In the genomic region with DNA sequence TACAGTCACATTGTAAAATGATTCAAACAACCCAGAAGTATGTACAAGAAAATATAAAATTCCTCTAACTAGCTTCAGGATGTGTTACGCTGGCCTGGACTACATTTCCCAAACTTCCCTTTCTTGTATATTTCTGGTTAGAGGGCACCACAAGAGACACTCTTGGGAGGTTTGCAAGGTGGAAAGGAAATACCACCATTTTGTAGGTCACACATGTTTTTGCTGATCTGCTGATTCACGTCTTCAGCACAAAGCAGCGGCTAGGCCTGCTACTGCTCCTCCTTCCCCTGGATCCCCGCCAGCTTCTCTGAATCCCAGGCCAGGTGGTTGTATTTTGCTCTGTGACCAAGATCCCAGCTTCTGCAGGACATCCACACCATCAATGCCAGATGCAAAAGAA, we compare ENCODE assay signal across 9 cellular contexts.
DNase-seq lines count a peak whose midpoint lies in the region; ATAC-seq and TF ChIP-seq lines count a peak whose summit lies in the region.
"Had no signal": no experiment of that assay in that cellular context is flagged by ENCODE, and none has a peak within 500 bp of the region (broad histone marks: within the 10 kb centered on the region; RNA-seq: fewer than 3 reads in every experiment).

No MANE protein-coding gene starts in this region.

- CTCF ChIA-PET in WTC11 (lab: Charles Lee) = interaction anchor here (1.0 to 1.8 kb wide), 3 partner anchors 32 to 249 kb away, joined by 3 to 4 read pairs (median 4); no protein-coding TSS in a partner anchor

- peaks cover 0 to 3% (median 0%) of the 10 kb centered on the region in 4 donors for H3K4me1 ChIP-seq in right lobe of liver
- peaks cover 0 to 27% (median 15%) of the 10 kb centered on the region in 6 donors for H3K4me1 ChIP-seq in spleen
- H3K4me1 ChIP-seq in lower lobe of right lung = peaks cover 12% of the 10 kb centered on the region

- peaks cover 42% of the 10 kb centered on the region for H3K36me3 Mint-ChIP-seq in WTC11

- TF ChIP-seq CTCF in WTC11 (IDR thresholded peaks at IDR 0.05) (no peak), right lobe of liver (IDR thresholded peaks at IDR 0.05) (no peak), spleen (IDR thresholded peaks at IDR 0.05 in 8 of 11, conservative IDR thresholded peaks at IDR 0.05 in 3 of 11) (no peak), lower lobe of right lung (IDR thresholded peaks at IDR 0.05) (no peak)

- no peak overlapping the region for H3K27ac ChIP-seq in right lobe of liver
- peak overlapping the region in 1 of 8 donors; percentile 27 for H3K27ac ChIP-seq in spleen
- H3K27ac ChIP-seq in lower lobe of right lung = no peak overlapping the region

- ATAC-seq in WTC11 = no peak
- ATAC-seq in right lobe of liver = peak in 3 of 4 donors; percentile 15 to 44 (median 26)
- ATAC-seq in GM18517 (IDR thresholded peaks at IDR 0.05; ENCODE audit: unreplicated experiment) = no peak
- ATAC-seq in lower lobe of right lung = no peak

- intact Hi-C loops in right lobe of liver (cut with DNase I) = no loop called here
- intact Hi-C loops in spleen (cut with DNase I; ENCODE audit: low total_unique reads) = no loop called here
- intact Hi-C loops in lower lobe of right lung (cut with DNase I) = no loop called here

- peaks cover 49% of the 10 kb centered on the region for H3K4me1 Mint-ChIP-seq in WTC11

- H3K9me3 ChIP-seq in right lobe of liver (no peaks in the 10 kb centered on the region), spleen (peaks cover 0 to 8% (median 0%) of the 10 kb centered on the region in 8 donors), lower lobe of right lung (no peaks in the 10 kb centered on the region)

- H3K4me3 ChIP-seq in right lobe of liver = no peak overlapping the region
- H3K4me3 ChIP-seq in spleen = no peak overlapping the region
- no peak overlapping the region for H3K4me3 ChIP-seq in lower lobe of right lung

- H3K36me3 ChIP-seq in right lobe of liver (no peaks in the 10 kb centered on the region), spleen (peaks cover 0 to 18% (median 3%) of the 10 kb centered on the region in 6 donors), lower lobe of right lung (peaks cover 14% of the 10 kb centered on the region)

- 60% methylated on average over 4 of the region's 4 CpGs for WGBS in right lobe of liver (ENCODE audit: insufficient coverage, low coverage, low lambda C conversion rate, missing lambda C conversion rate)
- 51 to 67% (median 59%) methylated on average over 4 of the region's 4 CpGs for WGBS in spleen, 5 donors

- H3K4me3 Mint-ChIP-seq in WTC11 = no peak overlapping the region

- TF ChIP-seq POLR2A in right lobe of liver (IDR thresholded peaks at IDR 0.05) (no peak), spleen (IDR thresholded peaks at IDR 0.05) (no peak)

- H3K9me3 Mint-ChIP-seq in WTC11 = peaks cover 26% of the 10 kb centered on the region

- peak; percentile 41 for DNase-seq in COR-L47 (lab: John Stamatoyannopoulos, UW)
- DNase-seq in NAMALWA (ENCODE audit: low spot score) = peak; percentile 67
- DNase-seq in WTC11 (ENCODE audit: low spot score) = no peak
- peak in 1 of 3 donors; percentile 64 for DNase-seq in right lobe of liver
- no peak for DNase-seq in spleen
- no peak for DNase-seq in HuH-7 (ENCODE audit: low spot score)
- no peak for DNase-seq in lower lobe of right lung
- DNase-seq: activated CD4-positive, alpha-beta T cell treated with anti-CD3 and anti-CD28 coated beads for 48 hours had no signal

- H3K27me3 ChIP-seq in right lobe of liver (no peaks in the 10 kb centered on the region), spleen (replicated peaks in 1 of 7) (no peaks in the 10 kb centered on the region), lower lobe of right lung (ENCODE audit: low read depth) (no peaks in the 10 kb centered on the region)

- POLR2A ChIA-PET in WTC11 (lab: Charles Lee) = no interaction called here

- no peaks in the 10 kb centered on the region for H3K27me3 Mint-ChIP-seq in WTC11 (ENCODE audit: low read depth)

- 0 out of 2 replicates have a peak overlapping the region, but pooled peaks have one; percentile 43 for H3K27ac Mint-ChIP-seq in WTC11

TF ChIP-seq in WTC11, 78 proteins besides CTCF, POLR2A, EP300 and RAD21:
- TF ChIP-seq, protein P1, sequence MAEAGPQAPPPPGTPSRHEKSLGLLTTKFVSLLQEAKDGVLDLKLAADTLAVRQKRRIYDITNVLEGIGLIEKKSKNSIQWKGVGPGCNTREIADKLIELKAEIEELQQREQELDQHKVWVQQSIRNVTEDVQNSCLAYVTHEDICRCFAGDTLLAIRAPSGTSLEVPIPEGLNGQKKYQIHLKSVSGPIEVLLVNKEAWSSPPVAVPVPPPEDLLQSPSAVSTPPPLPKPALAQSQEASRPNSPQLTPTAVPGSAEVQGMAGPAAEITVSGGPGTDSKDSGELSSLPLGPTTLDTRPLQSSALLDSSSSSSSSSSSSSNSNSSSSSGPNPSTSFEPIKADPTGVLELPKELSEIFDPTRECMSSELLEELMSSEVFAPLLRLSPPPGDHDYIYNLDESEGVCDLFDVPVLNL (CRISPR knock-in tag; IDR thresholded peaks at IDR 0.05; ENCODE audit: borderline replicate concordance, low read depth) = no peak
- TF ChIP-seq CBFB (CRISPR knock-in tag; IDR thresholded peaks at IDR 0.05; ENCODE audit: low read depth) = no peak
- no peak for TF ChIP-seq ESRRA (CRISPR knock-in tag; IDR thresholded peaks at IDR 0.05; ENCODE audit: borderline replicate concordance)
- no peak for TF ChIP-seq ZNF396 (CRISPR knock-in tag; IDR thresholded peaks at IDR 0.05; ENCODE audit: borderline replicate concordance)
- no peak for TF ChIP-seq ZNF317 (CRISPR knock-in tag; IDR thresholded peaks at IDR 0.05; ENCODE audit: borderline replicate concordance, low read depth)
- TF ChIP-seq OVOL2 (CRISPR knock-in tag; IDR thresholded peaks at IDR 0.05; ENCODE audit: borderline replicate concordance) = no peak
- no peak for TF ChIP-seq SOX15 (CRISPR knock-in tag; IDR thresholded peaks at IDR 0.05)
- TF ChIP-seq CREB1 (CRISPR knock-in tag; IDR thresholded peaks at IDR 0.05) = no peak
- no peak for TF ChIP-seq JUN (CRISPR knock-in tag; IDR thresholded peaks at IDR 0.05)
- no peak for TF ChIP-seq NFE2L1 (CRISPR knock-in tag; IDR thresholded peaks at IDR 0.05)
- TF ChIP-seq, protein P2, sequence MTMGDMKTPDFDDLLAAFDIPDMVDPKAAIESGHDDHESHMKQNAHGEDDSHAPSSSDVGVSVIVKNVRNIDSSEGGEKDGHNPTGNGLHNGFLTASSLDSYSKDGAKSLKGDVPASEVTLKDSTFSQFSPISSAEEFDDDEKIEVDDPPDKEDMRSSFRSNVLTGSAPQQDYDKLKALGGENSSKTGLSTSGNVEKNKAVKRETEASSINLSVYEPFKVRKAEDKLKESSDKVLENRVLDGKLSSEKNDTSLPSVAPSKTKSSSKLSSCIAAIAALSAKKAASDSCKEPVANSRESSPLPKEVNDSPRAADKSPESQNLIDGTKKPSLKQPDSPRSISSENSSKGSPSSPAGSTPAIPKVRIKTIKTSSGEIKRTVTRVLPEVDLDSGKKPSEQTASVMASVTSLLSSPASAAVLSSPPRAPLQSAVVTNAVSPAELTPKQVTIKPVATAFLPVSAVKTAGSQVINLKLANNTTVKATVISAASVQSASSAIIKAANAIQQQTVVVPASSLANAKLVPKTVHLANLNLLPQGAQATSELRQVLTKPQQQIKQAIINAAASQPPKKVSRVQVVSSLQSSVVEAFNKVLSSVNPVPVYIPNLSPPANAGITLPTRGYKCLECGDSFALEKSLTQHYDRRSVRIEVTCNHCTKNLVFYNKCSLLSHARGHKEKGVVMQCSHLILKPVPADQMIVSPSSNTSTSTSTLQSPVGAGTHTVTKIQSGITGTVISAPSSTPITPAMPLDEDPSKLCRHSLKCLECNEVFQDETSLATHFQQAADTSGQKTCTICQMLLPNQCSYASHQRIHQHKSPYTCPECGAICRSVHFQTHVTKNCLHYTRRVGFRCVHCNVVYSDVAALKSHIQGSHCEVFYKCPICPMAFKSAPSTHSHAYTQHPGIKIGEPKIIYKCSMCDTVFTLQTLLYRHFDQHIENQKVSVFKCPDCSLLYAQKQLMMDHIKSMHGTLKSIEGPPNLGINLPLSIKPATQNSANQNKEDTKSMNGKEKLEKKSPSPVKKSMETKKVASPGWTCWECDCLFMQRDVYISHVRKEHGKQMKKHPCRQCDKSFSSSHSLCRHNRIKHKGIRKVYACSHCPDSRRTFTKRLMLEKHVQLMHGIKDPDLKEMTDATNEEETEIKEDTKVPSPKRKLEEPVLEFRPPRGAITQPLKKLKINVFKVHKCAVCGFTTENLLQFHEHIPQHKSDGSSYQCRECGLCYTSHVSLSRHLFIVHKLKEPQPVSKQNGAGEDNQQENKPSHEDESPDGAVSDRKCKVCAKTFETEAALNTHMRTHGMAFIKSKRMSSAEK (CRISPR knock-in tag; IDR thresholded peaks at IDR 0.05; ENCODE audit: borderline replicate concordance) = no peak
- TF ChIP-seq CREM (CRISPR knock-in tag; IDR thresholded peaks at IDR 0.05) = no peak
- TF ChIP-seq, protein P3, sequence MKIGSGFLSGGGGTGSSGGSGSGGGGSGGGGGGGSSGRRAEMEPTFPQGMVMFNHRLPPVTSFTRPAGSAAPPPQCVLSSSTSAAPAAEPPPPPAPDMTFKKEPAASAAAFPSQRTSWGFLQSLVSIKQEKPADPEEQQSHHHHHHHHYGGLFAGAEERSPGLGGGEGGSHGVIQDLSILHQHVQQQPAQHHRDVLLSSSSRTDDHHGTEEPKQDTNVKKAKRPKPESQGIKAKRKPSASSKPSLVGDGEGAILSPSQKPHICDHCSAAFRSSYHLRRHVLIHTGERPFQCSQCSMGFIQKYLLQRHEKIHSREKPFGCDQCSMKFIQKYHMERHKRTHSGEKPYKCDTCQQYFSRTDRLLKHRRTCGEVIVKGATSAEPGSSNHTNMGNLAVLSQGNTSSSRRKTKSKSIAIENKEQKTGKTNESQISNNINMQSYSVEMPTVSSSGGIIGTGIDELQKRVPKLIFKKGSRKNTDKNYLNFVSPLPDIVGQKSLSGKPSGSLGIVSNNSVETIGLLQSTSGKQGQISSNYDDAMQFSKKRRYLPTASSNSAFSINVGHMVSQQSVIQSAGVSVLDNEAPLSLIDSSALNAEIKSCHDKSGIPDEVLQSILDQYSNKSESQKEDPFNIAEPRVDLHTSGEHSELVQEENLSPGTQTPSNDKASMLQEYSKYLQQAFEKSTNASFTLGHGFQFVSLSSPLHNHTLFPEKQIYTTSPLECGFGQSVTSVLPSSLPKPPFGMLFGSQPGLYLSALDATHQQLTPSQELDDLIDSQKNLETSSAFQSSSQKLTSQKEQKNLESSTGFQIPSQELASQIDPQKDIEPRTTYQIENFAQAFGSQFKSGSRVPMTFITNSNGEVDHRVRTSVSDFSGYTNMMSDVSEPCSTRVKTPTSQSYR (CRISPR knock-in tag; IDR thresholded peaks at IDR 0.05) = no peak

Comparison
In these comparisons a context has a peak if more than half of its experiments do, and no peak if none do; other contexts are left out.
1. DNase-seq: peak in COR-L47 (single experiment) and NAMALWA (single experiment); none in WTC11 (single experiment), spleen (single experiment), HuH-7 (single experiment) and lower lobe of right lung (single experiment).
2. ATAC-seq: peak in right lobe of liver (3 of 4); none in WTC11 (single experiment), GM18517 (single experiment) and lower lobe of right lung (0 of 2).